ENCODE assay signal across 1 cellular context in the genomic region with DNA sequence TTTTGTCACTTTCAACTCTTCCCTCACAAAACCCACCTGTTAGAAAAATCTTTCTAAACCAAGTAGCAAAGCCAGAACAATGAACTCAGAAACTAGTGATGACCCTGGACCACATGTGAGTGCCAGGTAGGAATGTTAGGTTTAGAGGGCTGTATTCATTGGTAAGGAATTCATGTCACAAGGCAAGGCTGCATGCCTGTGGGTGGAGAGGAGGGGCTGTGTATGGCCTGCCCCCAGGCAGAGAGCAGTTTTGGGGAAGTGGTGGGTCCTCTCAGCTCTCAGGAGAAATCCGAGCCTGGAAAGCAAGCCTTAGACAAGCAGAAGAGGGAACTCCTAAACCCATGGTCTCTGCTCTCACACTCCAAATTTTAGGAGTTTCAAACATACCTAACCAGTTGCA.
TF ChIP-seq lines count a peak whose summit lies in the region.

No MANE protein-coding gene starts in this region.

TF ChIP-seq in H1, 55 proteins besides CTCF, POLR2A, EP300 and RAD21:
- no peak for TF ChIP-seq SP2 (IDR thresholded peaks at IDR 0.05; ENCODE audit: low read length)
- no peak for TF ChIP-seq CBX8 (IDR thresholded peaks at IDR 0.05; ENCODE audit: borderline replicate concordance, low read depth, low read length)
- TF ChIP-seq HDAC2 (IDR thresholded peaks at IDR 0.05; ENCODE audit: borderline replicate concordance in 1 of 2, low read depth in 2 of 2, low read length in 2 of 2), result no peak
- TF ChIP-seq SIX5 (IDR thresholded peaks at IDR 0.05; ENCODE audit: low read depth, low read length), result no peak
- TF ChIP-seq NRF1 (IDR thresholded peaks at IDR 0.05; ENCODE audit: low read depth, low read length), result no peak
- TF ChIP-seq TCF12 (IDR thresholded peaks at IDR 0.05; ENCODE audit: low read depth, low read length), result no peak
- no peak for TF ChIP-seq SIRT6 (IDR thresholded peaks at IDR 0.05; ENCODE audit: low read length)
